Comparison of ENCODE assay signal across 8 cellular contexts in genomic region chr16:11597737-11598136, GRCh38. TPM values are rescaled to one million over a fixed set of nuclear protein-coding genes. Genes with fewer than 3 reads are reported as not detected.
A peak's percentile ranks its signal among the peaks of the same experiment; 100 is the strongest.
DNase-seq lines count a peak whose midpoint lies in the region; ATAC-seq and TF ChIP-seq lines count a peak whose summit lies in the region.
"Had no signal": no experiment of that assay in that cellular context is flagged by ENCODE, and none has a peak within 500 bp of the region (broad histone marks: within the 10 kb centered on the region; RNA-seq: fewer than 3 reads in every experiment).

No MANE protein-coding gene starts in this region.

- H3K9me3 ChIP-seq in PC-9 (ENCODE audit: insufficient read depth, low read depth) = no peaks in the 10 kb centered on the region
- no peaks in the 10 kb centered on the region for H3K9me3 ChIP-seq in smooth muscle cell (replicated peaks; ENCODE audit: low read depth)
- H3K9me3 ChIP-seq in OCI-LY7 (ENCODE audit: low read length) = no peaks in the 10 kb centered on the region

- H3F3A ChIP-seq in PC-9 (ENCODE audit: insufficient read depth, low read depth) = peaks cover 31% of the 10 kb centered on the region
- H3F3A ChIP-seq in smooth muscle cell (ENCODE audit: low read depth) = peaks cover 3% of the 10 kb centered on the region

- no peaks in the 10 kb centered on the region for H3K36me3 ChIP-seq in PC-9 (ENCODE audit: low read depth)
- H3K36me3 ChIP-seq in smooth muscle cell (ENCODE audit: low read depth) = no peaks in the 10 kb centered on the region
- no peaks in the 10 kb centered on the region for H3K36me3 ChIP-seq in OCI-LY7 (ENCODE audit: insufficient read depth, low read length)

- H3K27me3 ChIP-seq in HL-60 (ENCODE audit: insufficient read depth, poor library complexity, severe bottlenecking) (no peaks in the 10 kb centered on the region), PC-9 (ENCODE audit: insufficient read depth, low read depth) (no peaks in the 10 kb centered on the region), smooth muscle cell (ENCODE audit: low read depth) (no peaks in the 10 kb centered on the region)
- H3K27me3 ChIP-seq: dorsolateral prefrontal cortex had no signal

- WGBS in smooth muscle cell (ENCODE audit: low lambda C conversion rate) = 34% methylated on average over 9 of the region's 9 CpGs

- POLR2A ChIA-PET in PC-9 (lab: Charles Lee; ENCODE audit: unreplicated experiment) = interaction anchor here (0.6 to 1.5 kb wide), 4 partner anchors 11 to 341 kb away, joined by 4 to 42 read pairs (median 9); partner anchors contain the start of genes LITAF and SOCS1
- POLR2A ChIA-PET in OCI-LY7 (lab: Charles Lee) = interaction anchor here (1.4 to 1.7 kb wide), 2 partner anchors 8 to 11 kb away, joined by 4 to 7 read pairs; partner anchors contain the start of gene LITAF

- H3K9me2 ChIP-seq in PC-9 (ENCODE audit: insufficient read depth) (no peaks in the 10 kb centered on the region), OCI-LY7 (ENCODE audit: insufficient read depth, low read length) (no peaks in the 10 kb centered on the region)

- intact Hi-C loops in PC-9 (cut with micrococcal nuclease; ENCODE audit: unreplicated experiment) = loop anchor here (1.0 kb wide), 2 partner anchors 15 to 43 kb away; no protein-coding TSS in a partner anchor
- intact Hi-C loops in OCI-LY7 (cut with micrococcal nuclease; ENCODE audit: unreplicated experiment) = no loop called here

- H3K4me3 ChIP-seq in HL-60 (replicated peaks; ENCODE audit: insufficient read depth, low read length) (no peak overlapping the region), PC-9 (no peak overlapping the region), smooth muscle cell (no peak overlapping the region), OCI-LY7 (ENCODE audit: low read depth, low read length, poor library complexity, severe bottlenecking) (no peak overlapping the region)
- H3K4me3 ChIP-seq: dorsolateral prefrontal cortex had no signal

- CTCF ChIA-PET in PC-9 (lab: Charles Lee) = interaction anchor here (0.9 to 1.4 kb wide), 4 partner anchors 11 to 191 kb away, joined by 3 to 6 read pairs (median 3); partner anchors contain the start of gene LITAF
- CTCF ChIA-PET in OCI-LY7 (lab: Charles Lee; ENCODE audit: unreplicated experiment) = no interaction called here

- no peak for TF ChIP-seq CTCF in HL-60 (IDR thresholded peaks at IDR 0.05; ENCODE audit: insufficient read depth, low read length)
- no peak for TF ChIP-seq CTCF in PC-9 (conservative IDR thresholded peaks at IDR 0.05)
- no peak for TF ChIP-seq CTCF in smooth muscle cell (IDR thresholded peaks at IDR 0.05; ENCODE audit: borderline replicate concordance, insufficient read depth, poor library complexity, severe bottlenecking)
- no peak for TF ChIP-seq CTCF in OCI-LY7 (conservative IDR thresholded peaks at IDR 0.05; ENCODE audit: low read length)

- BruUV-seq in PC-9 (replicated peaks; lab: Mats Ljungman, UMichigan) (no TSS peak), OCI-LY7 (replicated peaks; lab: Mats Ljungman, UMichigan) (no TSS peak)

- no peak overlapping the region for H3K9ac ChIP-seq in smooth muscle cell (ENCODE audit: low read depth)

- peak overlapping the region; percentile 43 for H3K4me2 ChIP-seq in PC-9
- H3K4me2 ChIP-seq in smooth muscle cell = peak overlapping the region; percentile 52
- H3K4me2 ChIP-seq in OCI-LY7 (ENCODE audit: low read length) = no peak overlapping the region

- H3K27ac ChIP-seq in HL-60 (replicated peaks) (peak overlapping the region; percentile 88), PC-9 (peak overlapping the region; percentile 84), smooth muscle cell (ENCODE audit: low read depth) (peak overlapping the region; percentile 74), OCI-LY7 (ENCODE audit: low read depth, low read length, poor library complexity, severe bottlenecking) (no peak overlapping the region)

- DNase-seq in HL-60 (ENCODE audit: low read depth in 1 of 2, low spot score in 1 of 2) = peak in 1 of 2 experiments; percentile 79
- no peak for DNase-seq in PC-9
- peak; percentile 71 for DNase-seq in left kidney (ENCODE audit: low read depth, low spot score)
- DNase-seq in smooth muscle cell (lab: John Stamatoyannopoulos, UW; ENCODE audit: unreplicated experiment) = peak; percentile 25
- DNase-seq in NCI-H1930 (lab: John Stamatoyannopoulos, UW) = no peak
- no peak for DNase-seq in OCI-LY7 (ENCODE audit: low spot score)
- DNase-seq: dorsolateral prefrontal cortex had no signal

- H4K20me1 ChIP-seq in PC-9 (ENCODE audit: insufficient read depth) (no peaks in the 10 kb centered on the region), smooth muscle cell (ENCODE audit: low read depth) (no peaks in the 10 kb centered on the region), OCI-LY7 (ENCODE audit: insufficient read depth, low read length) (no peaks in the 10 kb centered on the region)

- ATAC-seq in HG02642 (IDR thresholded peaks at IDR 0.05; ENCODE audit: poor library complexity, unreplicated experiment) = no peak

- H3K79me2 ChIP-seq in PC-9 (ENCODE audit: low read depth) (no peaks in the 10 kb centered on the region), smooth muscle cell (ENCODE audit: low read depth) (no peaks in the 10 kb centered on the region), OCI-LY7 (ENCODE audit: insufficient read depth, low read depth, low read length) (no peaks in the 10 kb centered on the region)

- H2AFZ ChIP-seq in PC-9 = no peak overlapping the region
- H2AFZ ChIP-seq in smooth muscle cell (ENCODE audit: low read depth) = no peak overlapping the region
- no peak overlapping the region for H2AFZ ChIP-seq in OCI-LY7 (ENCODE audit: low read length)

- H3K4me1 ChIP-seq in PC-9 (replicated peaks; ENCODE audit: insufficient read depth) (peaks cover 41% of the 10 kb centered on the region), smooth muscle cell (ENCODE audit: low read depth) (peaks cover 13% of the 10 kb centered on the region), OCI-LY7 (ENCODE audit: insufficient read depth, low read length, poor library complexity, severe bottlenecking) (peaks cover 25% of the 10 kb centered on the region)

RNA-seq across cellular contexts. Expression of gene LITAF, which starts 11.0 kb away (rescaled TPM):
- 232 and 244 TPM in 2 replicates for total RNA-seq in PC-9 (2021)
- 40.4 and 77.9 TPM in 2 replicates for total RNA-seq in smooth muscle cell
- 72.6 and 98.0 TPM in 2 replicates for polyA plus RNA-seq in smooth muscle cell
- 12.2 and 18.4 TPM in 2 replicates for total RNA-seq in OCI-LY7 (2014; rRNA removed; shearing (Covaris generic))
- total RNA-seq in OCI-LY7 (2022) = 34.2 and 43.2 TPM in 2 replicates

Comparison
In these comparisons a context has a peak if more than half of its experiments do, and no peak if none do; other contexts are left out.
1. DNase-seq: peak in left kidney (single experiment) and smooth muscle cell (single experiment); none in PC-9 (0 of 2), NCI-H1930 (0 of 2) and OCI-LY7 (single experiment).